1 cellular context compared by ENCODE assay signal in genomic region chr1:47183308-47184089, GRCh38.
TF ChIP-seq lines count a peak whose summit lies in the region.

No MANE protein-coding gene starts in this region.

TF ChIP-seq in IMR-90, 13 proteins besides CTCF, POLR2A, EP300 and RAD21:
- TF ChIP-seq SMC3 (IDR thresholded peaks at IDR 0.05; ENCODE audit: low read depth, low read length) (no peak), MXI1 (IDR thresholded peaks at IDR 0.05; ENCODE audit: borderline replicate concordance, low read depth, low read length) (no peak), RCOR1 (IDR thresholded peaks at IDR 0.05; ENCODE audit: insufficient replicate concordance, low read length) (no peak), BHLHE40 (IDR thresholded peaks at IDR 0.05; ENCODE audit: low read depth, low read length) (no peak), CHD1 (IDR thresholded peaks at IDR 0.05; ENCODE audit: low read depth, low read length) (no peak), NFE2L2 (IDR thresholded peaks at IDR 0.05; ENCODE audit: low read depth, low read length) (no peak), FOS (IDR thresholded peaks at IDR 0.05; ENCODE audit: low read depth, low read length) (no peak), RFX5 (IDR thresholded peaks at IDR 0.05; ENCODE audit: low read depth, low read length) (no peak), ELK1 (IDR thresholded peaks at IDR 0.05; ENCODE audit: borderline replicate concordance, low read depth, low read length) (no peak), MAFK (IDR thresholded peaks at IDR 0.05; ENCODE audit: low read depth, low read length) (no peak), MAZ (IDR thresholded peaks at IDR 0.05; ENCODE audit: borderline replicate concordance, low read depth, low read length) (no peak), CEBPB (IDR thresholded peaks at IDR 0.05; ENCODE audit: low read depth, low read length) (no peak), USF2 (IDR thresholded peaks at IDR 0.05; ENCODE audit: low read depth, low read length) (no peak)
